20 cellular contexts compared by ENCODE assay signal in the genomic region with DNA sequence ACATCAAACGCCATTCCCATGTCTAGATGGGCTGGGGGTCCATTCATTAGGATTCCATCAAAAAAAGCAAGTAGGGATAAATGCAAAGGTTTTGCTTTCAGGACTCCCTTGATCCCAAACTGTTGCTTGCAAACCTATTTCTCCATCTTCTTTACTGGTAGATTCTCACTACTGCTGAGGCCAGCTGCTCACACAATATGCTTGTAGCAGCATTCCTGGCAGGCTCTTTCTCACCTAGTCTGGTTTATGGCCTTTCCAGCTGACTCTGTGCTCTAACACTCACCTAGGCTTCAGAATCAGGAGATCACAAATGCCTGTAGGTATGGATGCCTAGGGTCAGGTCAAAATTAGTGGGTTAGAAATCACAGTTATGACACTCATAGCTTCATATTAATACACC.
A peak's percentile ranks its signal among the peaks of the same experiment; 100 is the strongest.
DNase-seq lines count a peak whose midpoint lies in the region; TF ChIP-seq lines count a peak whose summit lies in the region.
"Had no signal": no experiment of that assay in that cellular context is flagged by ENCODE, and none has a peak within 500 bp of the region (broad histone marks: within the 10 kb centered on the region; RNA-seq: fewer than 3 reads in every experiment).

No MANE protein-coding gene starts in this region.

- no peaks in the 10 kb centered on the region for H3K9me3 ChIP-seq in stomach
- H3K9me3 ChIP-seq: A549; BLaER1 treated with 17β-estradiol and CSF1 and Interleukin-3, amounts not matched to agents 10 nM and 100 nM; Caco-2 had no signal

- H3K27ac Mint-ChIP-seq in activated T-cell treated with anti-CD3 and anti-CD28 coated beads, Interleukin-2, amount 50 U/mL, for 24 hours = no peak overlapping the region
- H3K27ac Mint-ChIP-seq: B cell; CD4-positive, alpha-beta T cell; CD8-positive, alpha-beta T cell had no signal

- no peak overlapping the region for H3K27ac ChIP-seq in stomach
- H3K27ac ChIP-seq: 22Rv1; A549; BLaER1 treated with 17β-estradiol and CSF1 and Interleukin-3, amounts not matched to agents 10 nM and 100 nM; C4-2B had no signal

- H3K4me1 ChIP-seq in stomach = no peaks in the 10 kb centered on the region
- H3K4me1 ChIP-seq: A549; BLaER1 treated with 17β-estradiol and CSF1 and Interleukin-3, amounts not matched to agents 10 nM and 100 nM; Caco-2 had no signal

- H3K4me3 Mint-ChIP-seq in activated T-cell treated with anti-CD3 and anti-CD28 coated beads, Interleukin-2, amount 50 U/mL, for 24 hours = no peak overlapping the region
- H3K4me3 Mint-ChIP-seq: B cell; CD4-positive, alpha-beta T cell; CD8-positive, alpha-beta T cell had no signal

- no peaks in the 10 kb centered on the region for H3K27me3 Mint-ChIP-seq in activated T-cell treated with anti-CD3 and anti-CD28 coated beads, Interleukin-2, amount 50 U/mL, for 24 hours
- H3K27me3 Mint-ChIP-seq: B cell; CD4-positive, alpha-beta T cell had no signal

- no peak for TF ChIP-seq POLR2A in stomach (IDR thresholded peaks at IDR 0.05)

- 70 to 91% (median 86%) methylated on average over 1 of the region's 1 CpG for WGBS in stomach, 5 donors

- peaks cover 6% of the 10 kb centered on the region for H3K9me3 Mint-ChIP-seq in activated T-cell treated with anti-CD3 and anti-CD28 coated beads, Interleukin-2, amount 50 U/mL, for 24 hours

- no peaks in the 10 kb centered on the region for H3K36me3 Mint-ChIP-seq in activated T-cell treated with anti-CD3 and anti-CD28 coated beads, Interleukin-2, amount 50 U/mL, for 24 hours (ENCODE audit: low read depth)
- H3K36me3 Mint-ChIP-seq: CD8-positive, alpha-beta T cell had no signal

- H3K4me3 ChIP-seq in stomach = no peak overlapping the region
- H3K4me3 ChIP-seq: A549; BLaER1 treated with 17β-estradiol and CSF1 and Interleukin-3, amounts not matched to agents 10 nM and 100 nM; GM12878 had no signal

- no peak for TF ChIP-seq EP300 in stomach (IDR thresholded peaks at IDR 0.05)

- H3K36me3 ChIP-seq in stomach = no peaks in the 10 kb centered on the region
- H3K36me3 ChIP-seq: BLaER1 treated with 17β-estradiol and CSF1 and Interleukin-3, amounts not matched to agents 10 nM and 100 nM had no signal

- intact Hi-C loops in stomach (cut with DNase I; ENCODE audit: low total_unique reads) = no loop called here

- no peaks in the 10 kb centered on the region for H3K4me1 Mint-ChIP-seq in activated T-cell treated with anti-CD3 and anti-CD28 coated beads, Interleukin-2, amount 50 U/mL, for 24 hours (ENCODE audit: low read depth)
- H3K4me1 Mint-ChIP-seq: B cell had no signal

- TF ChIP-seq CTCF in stomach (IDR thresholded peaks at IDR 0.05) = no peak

- DNase-seq in DMS 273 (lab: John Stamatoyannopoulos, UW; ENCODE audit: unreplicated experiment) (peak; percentile 18), DMS 273 treated with DMSO at 0.1 percent for 48 hours (lab: John Stamatoyannopoulos, UW) (no peak), cerebellar cortex (ENCODE audit: low spot score) (peak; percentile 96), cerebellum (ENCODE audit: low spot score) (peak; percentile 70), mesenteric fat pad (ENCODE audit: low spot score) (no peak), stomach (no peak)
- DNase-seq in activated T-cell treated with anti-CD3 and anti-CD28 coated beads, Interleukin-2, amount 50 U/mL, for 24 hours = no peak
- DNase-seq: AML-193; Caco-2; Calu3; CD4-positive, alpha-beta T cell; CD8-positive, alpha-beta T cell; DMS79 treated with DMSO at 0.1 percent for 48 hours; GDM1 had no signal

- H3K27me3 ChIP-seq in stomach = no peaks in the 10 kb centered on the region
- H3K27me3 ChIP-seq: BLaER1 treated with 17β-estradiol and CSF1 and Interleukin-3, amounts not matched to agents 10 nM and 100 nM had no signal

Comparison
In these comparisons a context has a peak if more than half of its experiments do, and no peak if none do; other contexts are left out.
1. DNase-seq: peak in DMS 273 (single experiment), cerebellar cortex (single experiment) and cerebellum (single experiment); none in DMS 273 treated with DMSO at 0.1 percent for 48 hours (single experiment), mesenteric fat pad (single experiment), stomach (single experiment) and activated T-cell treated with anti-CD3 and anti-CD28 coated beads, Interleukin-2, amount 50 U/mL, for 24 hours (single experiment).